ENCODE assay signal across 15 cellular contexts in the genomic region with DNA sequence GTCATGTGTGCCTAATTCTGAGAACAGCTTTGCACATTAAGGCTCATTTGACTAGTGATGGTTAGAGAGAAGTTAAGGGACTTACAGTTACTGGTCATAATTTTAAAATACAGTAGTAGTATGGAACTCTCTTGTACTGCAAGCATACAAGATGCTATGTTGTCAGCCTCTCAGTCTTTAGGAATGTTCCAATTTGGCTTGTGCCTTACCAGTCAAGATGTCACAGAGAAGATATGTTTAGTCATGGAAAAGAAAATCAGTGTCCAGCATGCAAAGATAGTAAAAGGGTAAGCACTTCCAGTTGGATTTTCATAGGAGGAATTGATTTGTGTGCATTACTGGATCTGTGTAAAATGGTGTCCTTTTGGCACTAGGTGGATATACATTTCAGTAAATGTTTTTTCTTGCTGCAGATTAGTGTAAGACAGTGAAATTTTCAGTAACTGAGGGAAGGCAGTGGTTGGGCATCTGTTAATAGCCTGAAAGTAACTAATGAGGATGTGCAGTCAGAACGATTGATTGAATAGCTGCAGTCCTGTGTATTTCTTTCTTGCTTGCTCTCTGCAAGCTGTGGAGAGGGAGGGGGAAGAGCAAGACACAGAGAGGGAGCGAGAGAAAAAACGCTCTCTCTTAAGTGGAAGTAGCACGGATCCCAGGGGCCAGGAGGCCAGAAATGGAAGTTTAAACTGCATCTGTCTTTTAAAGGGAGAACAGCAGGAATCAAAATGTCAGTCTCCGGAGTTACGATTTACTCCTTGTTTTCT.
DNase-seq lines count a peak whose midpoint lies in the region; ATAC-seq and TF ChIP-seq lines count a peak whose summit lies in the region.
"Had no signal": no experiment of that assay in that cellular context is flagged by ENCODE, and none has a peak within 500 bp of the region (broad histone marks: within the 10 kb centered on the region; RNA-seq: fewer than 3 reads in every experiment).

No MANE protein-coding gene starts in this region.

- H4K8ac ChIP-seq in neuronal stem cell (ENCODE audit: low read depth, low read length), result no peak overlapping the region

- no peak overlapping the region for H2BK15ac ChIP-seq in neuronal stem cell (ENCODE audit: low read length)

- no peak overlapping the region for H2BK120ac ChIP-seq in neuronal stem cell (ENCODE audit: low read depth, low read length)

- no peak overlapping the region for H2AK5ac ChIP-seq in neuronal stem cell (ENCODE audit: low read depth, low read length)

- H3K9me3 ChIP-seq in neuronal stem cell (replicated peaks in 1 of 2; ENCODE audit: control insufficient read depth in 2 of 2, insufficient read depth in 1 of 2, low read depth in 1 of 2, low read length in 2 of 2), result no peaks in the 10 kb centered on the region
- no peaks in the 10 kb centered on the region for H3K9me3 ChIP-seq in Caco-2
- no peaks in the 10 kb centered on the region for H3K9me3 ChIP-seq in naive thymus-derived CD4-positive, alpha-beta T cell (ENCODE audit: control insufficient read depth in 2 of 3, low read length in 3 of 3)
- H3K9me3 ChIP-seq: mucosa of descending colon, right lobe of liver had no signal

- H3K4me3 Mint-ChIP-seq in Caco-2 (ENCODE audit: unreplicated experiment), result no peak overlapping the region
- no peak overlapping the region for H3K4me3 Mint-ChIP-seq in naive thymus-derived CD4-positive, alpha-beta T cell
- H3K4me3 Mint-ChIP-seq: activated naive CD4-positive, alpha-beta T cell treated with anti-CD3 and anti-CD28 coated beads, Interleukin-2, amount 10 ng/mL, durations not matched to agents 7 days and 5 days; CD14-positive monocyte; stimulated activated naive CD8-positive, alpha-beta T cell treated with anti-CD3 and anti-CD28 coated beads, Interleukin-15, amount 100 ng/mL, for 72 hours had no signal

- no peak for TF ChIP-seq CTCF in Caco-2 (IDR thresholded peaks at IDR 0.05; ENCODE audit: insufficient read depth in 1 of 2, low read depth in 1 of 2, low read length in 1 of 2, severe bottlenecking in 1 of 2, unreplicated experiment in 1 of 2)

- H3K18ac ChIP-seq in neuronal stem cell (ENCODE audit: low read length), result no peak overlapping the region

- peaks cover 0 to 15% of the 10 kb centered on the region in 2 donors for H3K4me1 ChIP-seq in neuronal stem cell (ENCODE audit: control insufficient read depth in 2 of 2, insufficient read depth in 1 of 2, low read depth in 1 of 2, low read length in 2 of 2)
- peaks cover 16% of the 10 kb centered on the region for H3K4me1 ChIP-seq in Caco-2
- H3K4me1 ChIP-seq in naive thymus-derived CD4-positive, alpha-beta T cell (ENCODE audit: control insufficient read depth in 2 of 2, insufficient read depth in 2 of 2, low read length in 2 of 2), result no peaks in the 10 kb centered on the region
- H3K4me1 ChIP-seq: right lobe of liver had no signal

- no peaks in the 10 kb centered on the region for H3K36me3 Mint-ChIP-seq in Caco-2 (ENCODE audit: insufficient read depth, unreplicated experiment)
- no peaks in the 10 kb centered on the region for H3K36me3 Mint-ChIP-seq in naive thymus-derived CD4-positive, alpha-beta T cell
- H3K36me3 Mint-ChIP-seq: activated naive CD4-positive, alpha-beta T cell treated with anti-CD3 and anti-CD28 coated beads, Interleukin-2, amount 10 ng/mL, durations not matched to agents 7 days and 5 days; CD14-positive monocyte had no signal

- CTCF ChIA-PET in Caco-2 (lab: Charles Lee), result no interaction called here
- CTCF ChIA-PET in naive thymus-derived CD4-positive, alpha-beta T cell (lab: Charles Lee), result interaction anchor here (0.6 kb wide), 1 partner anchor 129 kb away, joined by 7 read pairs; no protein-coding TSS in a partner anchor

- no peak overlapping the region for H2BK5ac ChIP-seq in neuronal stem cell (ENCODE audit: low read length)

- no TSS peak for BruUV-seq in Caco-2 (replicated peaks; lab: Mats Ljungman, UMichigan)

- H3K9me3 Mint-ChIP-seq in Caco-2 (ENCODE audit: unreplicated experiment), result no peaks in the 10 kb centered on the region
- H3K9me3 Mint-ChIP-seq in naive thymus-derived CD4-positive, alpha-beta T cell, result no peaks in the 10 kb centered on the region
- H3K9me3 Mint-ChIP-seq: activated naive CD4-positive, alpha-beta T cell treated with anti-CD3 and anti-CD28 coated beads, Interleukin-2, amount 10 ng/mL, durations not matched to agents 7 days and 5 days; CD14-positive monocyte; stimulated activated naive CD8-positive, alpha-beta T cell treated with anti-CD3 and anti-CD28 coated beads, Interleukin-15, amount 100 ng/mL, for 72 hours had no signal

- no peak overlapping the region for H3K4me2 ChIP-seq in neuronal stem cell (ENCODE audit: insufficient read depth, low read length, poor library complexity, severe bottlenecking)

- H3K36me3 ChIP-seq in neuronal stem cell (replicated peaks in 1 of 2; ENCODE audit: control insufficient read depth in 2 of 2, insufficient read depth in 2 of 2, low read length in 2 of 2) (peaks cover 0 to 8% of the 10 kb centered on the region in 2 donors), Caco-2 (ENCODE audit: control insufficient read depth, insufficient read depth, low read length) (no peaks in the 10 kb centered on the region)
- H3K36me3 ChIP-seq in naive thymus-derived CD4-positive, alpha-beta T cell (ENCODE audit: control insufficient read depth in 2 of 3, insufficient read depth in 3 of 3, low read length in 3 of 3), result no peaks in the 10 kb centered on the region
- H3K36me3 ChIP-seq: right lobe of liver had no signal

- no peak overlapping the region for H3K27ac ChIP-seq in neuronal stem cell (replicated peaks; ENCODE audit: low read length)
- H3K27ac ChIP-seq in naive thymus-derived CD4-positive, alpha-beta T cell (ENCODE audit: low read depth, low read length), result no peak overlapping the region
- H3K27ac ChIP-seq: right lobe of liver had no signal

- no peaks in the 10 kb centered on the region for H3K79me1 ChIP-seq in neuronal stem cell (ENCODE audit: low read depth, low read length)

- no peak overlapping the region for H3K14ac ChIP-seq in neuronal stem cell (ENCODE audit: low read length)

- no peak overlapping the region for H3K4ac ChIP-seq in neuronal stem cell (ENCODE audit: low read length)

- peak overlapping the region in 1 of 2 donors; percentile 8 for H3K4me3 ChIP-seq in neuronal stem cell (ENCODE audit: low read length in 2 of 2)
- no peak overlapping the region for H3K4me3 ChIP-seq in Caco-2 (ENCODE audit: low read depth, low read length)
- H3K4me3 ChIP-seq in naive thymus-derived CD4-positive, alpha-beta T cell (ENCODE audit: low read length), result no peak overlapping the region
- H3K4me3 ChIP-seq: mucosa of descending colon, right lobe of liver had no signal

- POLR2A ChIA-PET in Caco-2 (lab: Charles Lee), result no interaction called here
- POLR2A ChIA-PET in naive thymus-derived CD4-positive, alpha-beta T cell (lab: Charles Lee), result no interaction called here

- peak; percentile 85 for ATAC-seq in SK-N-SH treated with all-trans-retinoic acid at 6 μM for 48 hours
- no peak for ATAC-seq in naive thymus-derived CD4-positive, alpha-beta T cell
- ATAC-seq: HCT116; mucosa of descending colon; right lobe of liver; stimulated activated naive CD8-positive, alpha-beta T cell treated with anti-CD3 and anti-CD28 coated beads, Interleukin-15, amount 100 ng/mL, for 72 hours had no signal

- no peak overlapping the region for H2BK12ac ChIP-seq in neuronal stem cell (ENCODE audit: low read length)

- no peak overlapping the region for H3K23ac ChIP-seq in neuronal stem cell (ENCODE audit: low read depth, low read length, poor library complexity)

- H3K27me3 Mint-ChIP-seq in Caco-2 (ENCODE audit: insufficient read depth, unreplicated experiment), result no peaks in the 10 kb centered on the region
- H3K27me3 Mint-ChIP-seq in naive thymus-derived CD4-positive, alpha-beta T cell, result peaks cover 0 to 5% (median 3%) of the 10 kb centered on the region in 5 donors
- H3K27me3 Mint-ChIP-seq: activated naive CD4-positive, alpha-beta T cell treated with anti-CD3 and anti-CD28 coated beads, Interleukin-2, amount 10 ng/mL, durations not matched to agents 7 days and 5 days had no signal

- H3K9ac ChIP-seq in neuronal stem cell (ENCODE audit: low read depth, low read length, poor library complexity), result no peak overlapping the region

- H3K4me1 Mint-ChIP-seq in Caco-2 (ENCODE audit: low read depth, unreplicated experiment), result peaks cover 17% of the 10 kb centered on the region
- H3K4me1 Mint-ChIP-seq in naive thymus-derived CD4-positive, alpha-beta T cell, result no peaks in the 10 kb centered on the region
- H3K4me1 Mint-ChIP-seq: activated naive CD4-positive, alpha-beta T cell treated with anti-CD3 and anti-CD28 coated beads, Interleukin-2, amount 10 ng/mL, durations not matched to agents 7 days and 5 days; CD14-positive monocyte; stimulated activated naive CD8-positive, alpha-beta T cell treated with anti-CD3 and anti-CD28 coated beads, Interleukin-15, amount 100 ng/mL, for 72 hours had no signal

- H3K27me3 ChIP-seq in neuronal stem cell (ENCODE audit: control insufficient read depth in 3 of 3, insufficient read depth in 3 of 3, low read depth in 1 of 3, low read length in 3 of 3) (no peaks in the 10 kb centered on the region), Caco-2 (replicated peaks; ENCODE audit: control insufficient read depth, insufficient read depth, low read length) (no peaks in the 10 kb centered on the region)
- H3K27me3 ChIP-seq in naive thymus-derived CD4-positive, alpha-beta T cell (ENCODE audit: control insufficient read depth in 2 of 2, insufficient read depth in 2 of 2, low read length in 2 of 2), result no peaks in the 10 kb centered on the region
- H3K27me3 ChIP-seq: right lobe of liver had no signal

- peak overlapping the region; percentile 61 for H2AFZ ChIP-seq in neuronal stem cell (ENCODE audit: low read length)

- peak; percentile 36 for DNase-seq in EL
- DNase-seq in fibroblast of peridontal ligament (ENCODE audit: extremely low read depth), result peak; percentile 73
- DNase-seq in neuronal stem cell (ENCODE audit: low spot score), result no peak
- DNase-seq in NCI-H526 treated with DMSO at 0.1 percent for 48 hours (lab: John Stamatoyannopoulos, UW), result no peak
- no peak for DNase-seq in Caco-2
- no peak for DNase-seq in posterior cingulate gyrus
- no peak for DNase-seq in naive thymus-derived CD4-positive, alpha-beta T cell
- DNase-seq: activated naive CD4-positive, alpha-beta T cell treated with anti-CD3 and anti-CD28 coated beads, Interleukin-2, amount 10 ng/mL, durations not matched to agents 7 days and 5 days; mucosa of descending colon; NCI-H2081 treated with DMSO at 0.1 percent for 48 hours; right lobe of liver; stimulated activated naive CD8-positive, alpha-beta T cell treated with anti-CD3 and anti-CD28 coated beads, Interleukin-15, amount 100 ng/mL, for 72 hours had no signal

- H4K91ac ChIP-seq in neuronal stem cell (ENCODE audit: low read depth, low read length, poor library complexity), result no peak overlapping the region

- intact Hi-C loops in Caco-2 (cut with micrococcal nuclease; ENCODE audit: unreplicated experiment) (loop anchor here (5.0 kb wide), 1 partner anchor 76 kb away; no protein-coding TSS in a partner anchor), posterior cingulate gyrus (cut with DNase I) (no loop called here)
- intact Hi-C loops in naive thymus-derived CD4-positive, alpha-beta T cell (cut with micrococcal nuclease), result no loop called here

- H3K27ac Mint-ChIP-seq in Caco-2 (ENCODE audit: unreplicated experiment), result no peak overlapping the region
- H3K27ac Mint-ChIP-seq in naive thymus-derived CD4-positive, alpha-beta T cell, result no peak overlapping the region
- H3K27ac Mint-ChIP-seq: activated naive CD4-positive, alpha-beta T cell treated with anti-CD3 and anti-CD28 coated beads, Interleukin-2, amount 10 ng/mL, durations not matched to agents 7 days and 5 days; stimulated activated naive CD8-positive, alpha-beta T cell treated with anti-CD3 and anti-CD28 coated beads, Interleukin-15, amount 100 ng/mL, for 72 hours had no signal

- no CpG with 5 or more reads among the region's 6 CpGs for WGBS in neuronal stem cell (ENCODE audit: extremely low coverage in 2 of 2, insufficient read length in 2 of 2, insufficient replicate concordance in 1 of 2), 2 donors

Comparison
In these comparisons a context has a peak if more than half of its experiments do, and no peak if none do; other contexts are left out.
1. DNase-seq: peak in EL (single experiment) and fibroblast of peridontal ligament (single experiment); none in neuronal stem cell (single experiment), NCI-H526 treated with DMSO at 0.1 percent for 48 hours (single experiment), Caco-2 (0 of 2), posterior cingulate gyrus (0 of 10) and naive thymus-derived CD4-positive, alpha-beta T cell (0 of 9).